Comparison of ENCODE assay signal across 1 cellular context in the genomic region with DNA sequence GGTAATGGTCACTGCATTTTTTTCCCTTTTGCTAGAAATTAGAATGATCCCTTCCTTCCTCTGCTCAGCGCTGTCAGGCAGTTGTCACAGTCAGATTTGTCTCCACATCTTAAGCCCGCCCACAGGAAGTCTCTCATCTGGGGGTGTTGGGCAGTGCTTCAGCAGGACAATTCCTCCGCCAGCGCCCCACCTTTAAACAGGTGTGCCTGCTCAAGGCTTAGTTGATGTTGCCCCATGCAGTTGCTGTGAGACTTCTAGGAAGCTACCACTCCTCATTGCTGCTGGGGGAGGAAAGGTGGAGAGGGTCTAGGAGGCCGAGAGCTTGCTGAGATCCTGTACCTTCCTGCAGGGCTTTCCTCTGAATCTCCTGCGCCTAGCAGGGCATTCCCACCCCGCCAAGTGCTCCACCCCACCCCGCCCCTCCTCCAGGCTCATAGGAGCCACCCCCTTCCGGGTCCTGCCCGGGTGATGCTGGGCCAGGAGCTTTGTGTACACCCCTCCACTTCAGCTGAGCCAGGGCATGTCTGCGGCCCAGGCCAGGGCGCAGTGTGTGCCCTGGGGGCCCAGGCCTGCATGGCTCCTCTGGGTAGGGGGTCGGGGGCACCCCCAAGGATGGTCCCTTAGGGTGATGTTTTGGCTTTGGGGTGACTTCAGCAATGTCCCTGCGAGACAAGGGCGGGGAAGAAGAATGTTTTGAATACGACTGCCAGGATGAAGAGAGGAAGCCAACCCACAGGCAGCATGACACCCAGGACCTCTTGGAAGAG.
TF ChIP-seq lines count a peak whose summit lies in the region.

No MANE protein-coding gene starts in this region.

TF ChIP-seq in HepG2, 621 proteins besides CTCF, POLR2A, EP300 and RAD21 (continued from another document and continues in another):
- TF ChIP-seq NFRKB (IDR thresholded peaks at IDR 0.05) (no peak), ZNF33B (CRISPR knock-in tag; IDR thresholded peaks at IDR 0.05) (no peak), SNRNP70 (IDR thresholded peaks at IDR 0.05; ENCODE audit: low read depth, low read length) (no peak), ZNF652 (CRISPR knock-in tag; IDR thresholded peaks at IDR 0.05; ENCODE audit: borderline replicate concordance, low read depth) (no peak), ZFP90 (CRISPR knock-in tag; IDR thresholded peaks at IDR 0.05; ENCODE audit: borderline replicate concordance) (peak; percentile 54), ZNF136 (CRISPR knock-in tag; IDR thresholded peaks at IDR 0.05; ENCODE audit: low read depth) (0 out of 2 replicates have a peak, but pooled peaks have one; percentile 18), RBM39 (IDR thresholded peaks at IDR 0.05; ENCODE audit: low read depth, low read length, poor library complexity, severe bottlenecking) (no peak), ZGPAT (CRISPR knock-in tag; IDR thresholded peaks at IDR 0.05) (0 out of 2 replicates have a peak, but pooled peaks have one; percentile 45), KMT2A (CRISPR knock-in tag; IDR thresholded peaks at IDR 0.05) (0 out of 2 replicates have a peak, but pooled peaks have one; percentile 39), SIX1 (CRISPR knock-in tag; IDR thresholded peaks at IDR 0.05; ENCODE audit: borderline replicate concordance) (no peak), SP5 (CRISPR knock-in tag; IDR thresholded peaks at IDR 0.05; ENCODE audit: borderline replicate concordance, low read depth) (peak; percentile 86), TARDBP (CRISPR knock-in tag; IDR thresholded peaks at IDR 0.05) (peak; percentile 29; the same call in 1 of the 2 replicates), SAP130 (CRISPR knock-in tag; IDR thresholded peaks at IDR 0.05; ENCODE audit: low read depth) (peak; percentile 83), RXRA (CRISPR knock-in tag; IDR thresholded peaks at IDR 0.05) (peak; percentile 45; the same call in 1 of the 2 replicates), SOX13 (IDR thresholded peaks at IDR 0.05) (no peak), SOX13 (CRISPR knock-in tag; conservative IDR thresholded peaks at IDR 0.05 in 1 of 2, IDR thresholded peaks at IDR 0.05 in 1 of 2) (peak in 1 of 2 experiments; percentile 16; a peak in 2 of 4 replicates), PAXIP1 (CRISPR knock-in tag; conservative IDR thresholded peaks at IDR 0.05) (peak; percentile 37; the same call in 1 of the 2 replicates), CCDC6 (CRISPR knock-in tag; IDR thresholded peaks at IDR 0.05) (0 out of 2 replicates have a peak, but pooled peaks have one; percentile 13), ZNF143 (CRISPR knock-in tag; IDR thresholded peaks at IDR 0.05) (peak; percentile 52; the same call in 1 of the 2 replicates), BCL6 (CRISPR knock-in tag; IDR thresholded peaks at IDR 0.05) (0 out of 2 replicates have a peak, but pooled peaks have one; percentile 7), ZBTB2 (CRISPR knock-in tag; IDR thresholded peaks at IDR 0.05; ENCODE audit: low read depth) (no peak), UBTF (CRISPR knock-in tag; IDR thresholded peaks at IDR 0.05) (peak; percentile 32; the same call in 1 of the 2 replicates), DNMT1 (CRISPR knock-in tag; IDR thresholded peaks at IDR 0.05) (no peak), HDAC1 (CRISPR knock-in tag; IDR thresholded peaks at IDR 0.05) (peak; percentile 43), KAT8 (CRISPR knock-in tag; IDR thresholded peaks at IDR 0.05) (peak; percentile 62), ZMYM4 (CRISPR knock-in tag; IDR thresholded peaks at IDR 0.05) (0 out of 2 replicates have a peak, but pooled peaks have one; percentile 41), FOXA3 (CRISPR knock-in tag; IDR thresholded peaks at IDR 0.05) (peak; percentile 49), ZNF792 (CRISPR knock-in tag; IDR thresholded peaks at IDR 0.05) (0 out of 2 replicates have a peak, but pooled peaks have one; percentile 30), KDM2A (CRISPR knock-in tag; IDR thresholded peaks at IDR 0.05; ENCODE audit: borderline replicate concordance, low read depth) (peak; percentile 54; the same call in 1 of the 2 replicates), PHF20 (CRISPR knock-in tag; IDR thresholded peaks at IDR 0.05) (peak; percentile 42; the same call in 1 of the 2 replicates), HIC2 (CRISPR knock-in tag; IDR thresholded peaks at IDR 0.05; ENCODE audit: low read depth) (peak; percentile 62; the same call in 1 of the 2 replicates), HOXA9 (CRISPR knock-in tag; IDR thresholded peaks at IDR 0.05; ENCODE audit: borderline replicate concordance) (no peak), ZFP62 (CRISPR knock-in tag; IDR thresholded peaks at IDR 0.05) (no peak), TAF1 (CRISPR knock-in tag; IDR thresholded peaks at IDR 0.05) (peak; percentile 38; the same call in 1 of the 2 replicates), TEAD3 (CRISPR knock-in tag; optimal IDR thresholded peaks at IDR 0.05; ENCODE audit: borderline replicate concordance) (peak; percentile 25)
- TF ChIP-seq, protein P1, sequence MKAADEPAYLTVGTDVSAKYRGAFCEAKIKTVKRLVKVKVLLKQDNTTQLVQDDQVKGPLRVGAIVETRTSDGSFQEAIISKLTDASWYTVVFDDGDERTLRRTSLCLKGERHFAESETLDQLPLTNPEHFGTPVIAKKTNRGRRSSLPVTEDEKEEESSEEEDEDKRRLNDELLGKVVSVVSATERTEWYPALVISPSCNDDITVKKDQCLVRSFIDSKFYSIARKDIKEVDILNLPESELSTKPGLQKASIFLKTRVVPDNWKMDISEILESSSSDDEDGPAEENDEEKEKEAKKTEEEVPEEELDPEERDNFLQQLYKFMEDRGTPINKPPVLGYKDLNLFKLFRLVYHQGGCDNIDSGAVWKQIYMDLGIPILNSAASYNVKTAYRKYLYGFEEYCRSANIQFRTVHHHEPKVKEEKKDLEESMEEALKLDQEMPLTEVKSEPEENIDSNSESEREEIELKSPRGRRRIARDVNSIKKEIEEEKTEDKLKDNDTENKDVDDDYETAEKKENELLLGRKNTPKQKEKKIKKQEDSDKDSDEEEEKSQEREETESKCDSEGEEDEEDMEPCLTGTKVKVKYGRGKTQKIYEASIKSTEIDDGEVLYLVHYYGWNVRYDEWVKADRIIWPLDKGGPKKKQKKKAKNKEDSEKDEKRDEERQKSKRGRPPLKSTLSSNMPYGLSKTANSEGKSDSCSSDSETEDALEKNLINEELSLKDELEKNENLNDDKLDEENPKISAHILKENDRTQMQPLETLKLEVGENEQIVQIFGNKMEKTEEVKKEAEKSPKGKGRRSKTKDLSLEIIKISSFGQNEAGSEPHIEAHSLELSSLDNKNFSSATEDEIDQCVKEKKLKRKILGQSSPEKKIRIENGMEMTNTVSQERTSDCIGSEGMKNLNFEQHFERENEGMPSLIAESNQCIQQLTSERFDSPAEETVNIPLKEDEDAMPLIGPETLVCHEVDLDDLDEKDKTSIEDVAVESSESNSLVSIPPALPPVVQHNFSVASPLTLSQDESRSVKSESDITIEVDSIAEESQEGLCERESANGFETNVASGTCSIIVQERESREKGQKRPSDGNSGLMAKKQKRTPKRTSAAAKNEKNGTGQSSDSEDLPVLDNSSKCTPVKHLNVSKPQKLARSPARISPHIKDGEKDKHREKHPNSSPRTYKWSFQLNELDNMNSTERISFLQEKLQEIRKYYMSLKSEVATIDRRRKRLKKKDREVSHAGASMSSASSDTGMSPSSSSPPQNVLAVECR (CRISPR knock-in tag; IDR thresholded peaks at IDR 0.05; ENCODE audit: borderline replicate concordance): peak; percentile 69
- TF ChIP-seq, protein P2, sequence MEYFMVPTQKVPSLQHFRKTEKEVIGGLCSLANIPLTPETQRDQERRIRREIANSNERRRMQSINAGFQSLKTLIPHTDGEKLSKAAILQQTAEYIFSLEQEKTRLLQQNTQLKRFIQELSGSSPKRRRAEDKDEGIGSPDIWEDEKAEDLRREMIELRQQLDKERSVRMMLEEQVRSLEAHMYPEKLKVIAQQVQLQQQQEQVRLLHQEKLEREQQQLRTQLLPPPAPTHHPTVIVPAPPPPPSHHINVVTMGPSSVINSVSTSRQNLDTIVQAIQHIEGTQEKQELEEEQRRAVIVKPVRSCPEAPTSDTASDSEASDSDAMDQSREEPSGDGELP (IDR thresholded peaks at IDR 0.05; ENCODE audit: borderline replicate concordance, low read depth): peak; percentile 75; the same call in 1 of the 2 replicates
- TF ChIP-seq, protein P3, sequence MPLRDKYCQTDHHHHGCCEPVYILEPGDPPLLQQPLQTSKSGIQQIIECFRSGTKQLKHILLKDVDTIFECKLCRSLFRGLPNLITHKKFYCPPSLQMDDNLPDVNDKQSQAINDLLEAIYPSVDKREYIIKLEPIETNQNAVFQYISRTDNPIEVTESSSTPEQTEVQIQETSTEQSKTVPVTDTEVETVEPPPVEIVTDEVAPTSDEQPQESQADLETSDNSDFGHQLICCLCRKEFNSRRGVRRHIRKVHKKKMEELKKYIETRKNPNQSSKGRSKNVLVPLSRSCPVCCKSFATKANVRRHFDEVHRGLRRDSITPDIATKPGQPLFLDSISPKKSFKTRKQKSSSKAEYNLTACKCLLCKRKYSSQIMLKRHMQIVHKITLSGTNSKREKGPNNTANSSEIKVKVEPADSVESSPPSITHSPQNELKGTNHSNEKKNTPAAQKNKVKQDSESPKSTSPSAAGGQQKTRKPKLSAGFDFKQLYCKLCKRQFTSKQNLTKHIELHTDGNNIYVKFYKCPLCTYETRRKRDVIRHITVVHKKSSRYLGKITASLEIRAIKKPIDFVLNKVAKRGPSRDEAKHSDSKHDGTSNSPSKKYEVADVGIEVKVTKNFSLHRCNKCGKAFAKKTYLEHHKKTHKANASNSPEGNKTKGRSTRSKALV (CRISPR knock-in tag; IDR thresholded peaks at IDR 0.05): no peak
